20 cellular contexts compared by ENCODE assay signal in the genomic region with DNA sequence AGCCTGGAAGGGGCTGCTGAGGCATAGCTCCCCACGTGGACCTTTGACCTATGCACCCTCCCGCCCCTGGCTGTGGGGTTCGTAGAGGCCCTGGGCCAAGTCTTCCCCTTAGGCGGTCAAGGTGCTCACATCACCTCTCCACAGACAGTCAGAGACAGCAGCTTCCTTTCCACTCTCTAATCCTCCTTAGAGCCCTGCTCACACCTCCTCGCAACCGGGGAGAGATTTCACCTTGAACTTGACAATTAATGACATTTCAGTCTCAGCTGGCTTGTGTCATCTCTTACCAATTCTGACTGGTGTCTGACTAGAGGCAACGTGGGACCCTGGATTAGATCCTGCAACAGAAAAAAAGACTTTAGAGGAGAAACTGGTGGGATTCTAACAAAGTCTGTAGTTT.
DNase-seq lines count a peak whose midpoint lies in the region; ATAC-seq and TF ChIP-seq lines count a peak whose summit lies in the region.
"Had no signal": no experiment of that assay in that cellular context is flagged by ENCODE, and none has a peak within 500 bp of the region (broad histone marks: within the 10 kb centered on the region; RNA-seq: fewer than 3 reads in every experiment).

No MANE protein-coding gene starts in this region.

- H2AFZ ChIP-seq in Loucy (ENCODE audit: low read length), result peak overlapping the region; percentile 74

- H3K9me2 ChIP-seq in Loucy (replicated peaks; ENCODE audit: low read depth, low read length), result no peaks in the 10 kb centered on the region

- H3K27ac Mint-ChIP-seq in activated CD4-positive, alpha-beta T cell treated with anti-CD3 and anti-CD28 coated beads, Interleukin-2, amount 10 ng/mL, durations not matched to agents 24 days and 14 days, result peak overlapping the region; percentile 84
- H3K27ac Mint-ChIP-seq in activated T-helper 2 cell treated with anti-CD3 and anti-CD28 coated beads, Interferon-gamma antibody, Interleukin-2, Interleukin-4, amounts not matched to agents 10 μg/mL and 5 μg/mL and 100 μg/mL, durations not matched to agents 14 hours and 24 hours and 36 hours, result peak overlapping the region; percentile 28
- peak overlapping the region; percentile 55 to 95 (median 86) for H3K27ac Mint-ChIP-seq in naive thymus-derived CD8-positive, alpha-beta T cell

- no peaks in the 10 kb centered on the region for H3K27me3 ChIP-seq in Loucy (ENCODE audit: insufficient read depth, low read length, poor library complexity, severe bottlenecking)
- H3K27me3 ChIP-seq: BE2C, cardiac muscle cell had no signal

- no peak for TF ChIP-seq CTCF in Loucy (conservative IDR thresholded peaks at IDR 0.05; ENCODE audit: low read length)

- no peak for ATAC-seq in naive thymus-derived CD8-positive, alpha-beta T cell
- ATAC-seq in GM21381 (IDR thresholded peaks at IDR 0.05; ENCODE audit: unreplicated experiment) (no peak), HG02884 (IDR thresholded peaks at IDR 0.05; ENCODE audit: unreplicated experiment) (no peak)

- no peaks in the 10 kb centered on the region for H3K36me3 ChIP-seq in Loucy (ENCODE audit: insufficient read depth, low read length)
- H3K36me3 ChIP-seq: BE2C, cardiac muscle cell, heart right ventricle, suprapubic skin had no signal

- no peaks in the 10 kb centered on the region for H3K79me2 ChIP-seq in Loucy (ENCODE audit: insufficient read depth, low read length)

- intact Hi-C loops in activated CD4-positive, alpha-beta T cell treated with anti-CD3 and anti-CD28 coated beads, Interleukin-2, amount 10 ng/mL, durations not matched to agents 24 days and 14 days (cut with micrococcal nuclease), result no loop called here
- intact Hi-C loops in activated T-helper 2 cell treated with anti-CD3 and anti-CD28 coated beads, Interferon-gamma antibody, Interleukin-2, Interleukin-4, amounts not matched to agents 10 μg/mL and 5 μg/mL and 100 μg/mL, durations not matched to agents 14 hours and 24 hours and 36 hours (cut with micrococcal nuclease), result no loop called here

- peaks cover 10% of the 10 kb centered on the region for H3K4me1 ChIP-seq in Loucy (ENCODE audit: insufficient read depth, low read length, poor library complexity, severe bottlenecking)
- H3K4me1 ChIP-seq: BE2C, suprapubic skin had no signal

- H3K27me3 Mint-ChIP-seq in activated CD4-positive, alpha-beta T cell treated with anti-CD3 and anti-CD28 coated beads, Interleukin-2, amount 10 ng/mL, durations not matched to agents 24 days and 14 days, result no peaks in the 10 kb centered on the region
- H3K27me3 Mint-ChIP-seq in activated T-helper 2 cell treated with anti-CD3 and anti-CD28 coated beads, Interferon-gamma antibody, Interleukin-2, Interleukin-4, amounts not matched to agents 10 μg/mL and 5 μg/mL and 100 μg/mL, durations not matched to agents 14 hours and 24 hours and 36 hours (ENCODE audit: low read depth), result no peaks in the 10 kb centered on the region
- H3K27me3 Mint-ChIP-seq in naive thymus-derived CD8-positive, alpha-beta T cell, result no peaks in the 10 kb centered on the region

- peaks cover 3% of the 10 kb centered on the region; the same call in 1 of the 2 replicates for H3K9me3 ChIP-seq in Loucy (ENCODE audit: insufficient read depth, low read depth, low read length)
- H3K9me3 ChIP-seq: BE2C, suprapubic skin had no signal

- H3K4me3 Mint-ChIP-seq in activated CD4-positive, alpha-beta T cell treated with anti-CD3 and anti-CD28 coated beads, Interleukin-2, amount 10 ng/mL, durations not matched to agents 24 days and 14 days, result peak overlapping the region; percentile 55
- H3K4me3 Mint-ChIP-seq in activated T-helper 2 cell treated with anti-CD3 and anti-CD28 coated beads, Interferon-gamma antibody, Interleukin-2, Interleukin-4, amounts not matched to agents 10 μg/mL and 5 μg/mL and 100 μg/mL, durations not matched to agents 14 hours and 24 hours and 36 hours (ENCODE audit: low read depth), result no peak overlapping the region
- peak overlapping the region in 9 of 10 donors; percentile 32 to 80 (median 61) for H3K4me3 Mint-ChIP-seq in naive thymus-derived CD8-positive, alpha-beta T cell
- H3K4me3 Mint-ChIP-seq: nephron had no signal

- peak overlapping the region; percentile 40 for H3K4me2 ChIP-seq in Loucy (ENCODE audit: low read depth, low read length, poor library complexity, severe bottlenecking)

- H3F3A ChIP-seq in Loucy (ENCODE audit: low read depth), result no peaks in the 10 kb centered on the region

- H3K9ac ChIP-seq in Loucy (ENCODE audit: low read depth, low read length, poor library complexity, severe bottlenecking), result peak overlapping the region; percentile 46

- no peaks in the 10 kb centered on the region for H4K20me1 ChIP-seq in Loucy (ENCODE audit: insufficient read depth, low read length, poor library complexity, severe bottlenecking)

- DNase-seq in activated CD4-positive, alpha-beta T cell treated with anti-CD3 and anti-CD28 coated beads, Interleukin-2, amount 10 ng/mL, durations not matched to agents 24 days and 14 days, result no peak
- DNase-seq in activated CD4-positive, alpha-beta T cell treated with anti-CD3 and anti-CD28 coated beads, Interleukin-2, amount 50 U/mL, for 4 hours, result no peak
- no peak for DNase-seq in activated T-helper 2 cell treated with anti-CD3 and anti-CD28 coated beads, Interferon-gamma antibody, Interleukin-2, Interleukin-4, amounts not matched to agents 10 μg/mL and 5 μg/mL and 100 μg/mL, durations not matched to agents 14 hours and 24 hours and 36 hours (ENCODE audit: low spot score)
- no peak for DNase-seq in naive thymus-derived CD8-positive, alpha-beta T cell
- DNase-seq in stimulated activated CD4-positive, alpha-beta T cell treated with anti-CD3 and anti-CD28 coated beads, Interleukin-15, amount 100 ng/mL, for 24 hours, result no peak
- DNase-seq: activated CD4-positive, CD25-positive, alpha-beta regulatory T cell treated with anti-CD3 and anti-CD28 coated beads, Interleukin-2, amount 50 U/mL, for 72 hours; activated effector memory CD4-positive, alpha-beta T cell treated with Interleukin-2 at 50 U/mL for 16 hours; amygdala; BE2C; heart right ventricle; NCI-H1417; NCI-H510A had no signal

- POLR2A ChIA-PET in naive thymus-derived CD8-positive, alpha-beta T cell (lab: Charles Lee), result interaction anchor here (0.9 to 2.0 kb wide), 2 partner anchors 9 to 11 kb away, joined by 3 to 7 read pairs; no protein-coding TSS in a partner anchor

- peaks cover 15% of the 10 kb centered on the region for H3K4me1 Mint-ChIP-seq in activated CD4-positive, alpha-beta T cell treated with anti-CD3 and anti-CD28 coated beads, Interleukin-2, amount 10 ng/mL, durations not matched to agents 24 days and 14 days
- H3K4me1 Mint-ChIP-seq in activated T-helper 2 cell treated with anti-CD3 and anti-CD28 coated beads, Interferon-gamma antibody, Interleukin-2, Interleukin-4, amounts not matched to agents 10 μg/mL and 5 μg/mL and 100 μg/mL, durations not matched to agents 14 hours and 24 hours and 36 hours (ENCODE audit: low read depth), result peaks cover 7% of the 10 kb centered on the region
- H3K4me1 Mint-ChIP-seq in naive thymus-derived CD8-positive, alpha-beta T cell, result peaks cover 6 to 21% (median 17%) of the 10 kb centered on the region in 4 donors

- no peak overlapping the region for H3K4me3 ChIP-seq in Loucy (ENCODE audit: low read length, poor library complexity, severe bottlenecking)
- H3K4me3 ChIP-seq: cardiac muscle cell, heart right ventricle, SK-N-MC, suprapubic skin had no signal

- peaks cover 2% of the 10 kb centered on the region for H3K36me3 Mint-ChIP-seq in activated CD4-positive, alpha-beta T cell treated with anti-CD3 and anti-CD28 coated beads, Interleukin-2, amount 10 ng/mL, durations not matched to agents 24 days and 14 days (ENCODE audit: low read depth)
- no peaks in the 10 kb centered on the region for H3K36me3 Mint-ChIP-seq in activated T-helper 2 cell treated with anti-CD3 and anti-CD28 coated beads, Interferon-gamma antibody, Interleukin-2, Interleukin-4, amounts not matched to agents 10 μg/mL and 5 μg/mL and 100 μg/mL, durations not matched to agents 14 hours and 24 hours and 36 hours (ENCODE audit: low read depth)
- H3K36me3 Mint-ChIP-seq in naive thymus-derived CD8-positive, alpha-beta T cell, result peaks cover 0 to 5% (median under 1%) of the 10 kb centered on the region in 3 donors
- H3K36me3 Mint-ChIP-seq: IgD-negative memory B cell had no signal

- H3K9me3 Mint-ChIP-seq in activated CD4-positive, alpha-beta T cell treated with anti-CD3 and anti-CD28 coated beads, Interleukin-2, amount 10 ng/mL, durations not matched to agents 24 days and 14 days, result no peaks in the 10 kb centered on the region
- H3K9me3 Mint-ChIP-seq in activated T-helper 2 cell treated with anti-CD3 and anti-CD28 coated beads, Interferon-gamma antibody, Interleukin-2, Interleukin-4, amounts not matched to agents 10 μg/mL and 5 μg/mL and 100 μg/mL, durations not matched to agents 14 hours and 24 hours and 36 hours, result peaks cover 5% of the 10 kb centered on the region
- H3K9me3 Mint-ChIP-seq in naive thymus-derived CD8-positive, alpha-beta T cell, result peaks cover under 1 to 10% (median 4%) of the 10 kb centered on the region in 9 donors

Comparison
In these comparisons a context has a peak if more than half of its experiments do, and no peak if none do; other contexts are left out.
1. H3K27ac Mint-ChIP-seq: peak in every context shown above with its lines; median percentile 86 in naive thymus-derived CD8-positive, alpha-beta T cell; 84 in activated CD4-positive, alpha-beta T cell treated with anti-CD3 and anti-CD28 coated beads, Interleukin-2, amount 10 ng/mL, durations not matched to agents 24 days and 14 days; 28 in activated T-helper 2 cell treated with anti-CD3 and anti-CD28 coated beads, Interferon-gamma antibody, Interleukin-2, Interleukin-4, amounts not matched to agents 10 μg/mL and 5 μg/mL and 100 μg/mL, durations not matched to agents 14 hours and 24 hours and 36 hours.